ENCODE assay signal across 26 cellular contexts in the genomic region with DNA sequence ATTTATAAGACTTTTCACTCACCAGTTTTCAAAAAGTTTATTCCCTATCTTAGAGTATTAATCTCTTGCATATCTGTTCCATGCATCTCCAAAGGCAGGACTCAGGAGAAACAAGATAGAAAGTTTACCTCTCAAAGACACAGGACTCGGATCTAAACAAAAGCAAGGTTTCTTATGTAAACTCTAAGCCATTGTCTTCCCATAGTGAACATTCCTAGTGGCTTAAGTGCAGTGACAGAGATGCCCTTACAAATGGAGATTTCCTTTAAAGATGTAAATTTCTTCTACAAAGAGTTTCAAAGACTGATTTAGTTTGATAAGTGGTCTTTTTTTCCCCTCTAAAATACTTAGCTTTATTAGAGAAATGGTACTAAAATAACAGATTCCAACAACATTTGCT.
"Had no signal": no experiment of that assay in that cellular context is flagged by ENCODE, and none has a peak within 500 bp of the region (broad histone marks: within the 10 kb centered on the region; RNA-seq: fewer than 3 reads in every experiment).

No MANE protein-coding gene starts in this region.

- H3K4me3 Mint-ChIP-seq: activated naive CD8-positive, alpha-beta T cell; brain; dendritic cell treated with granulocyte-macrophage colony-stimulating factor and Interleukin-4, amounts not matched to agents 40 ng/mL and 50 ng/mL, for 4 days; natural killer cell; stimulated activated naive B cell treated with anti-CD40 and anti-IgM and Interleukin-4, amounts not matched to agents 10 μg/mL and 1 μg/mL and 100 μg/mL, for 72 hours had no signal

- H3K4me1 ChIP-seq: adrenal gland, esophagus squamous epithelium, left lung, lower lobe of right lung, stomach, thyroid gland, upper lobe of right lung had no signal

- H3K27ac Mint-ChIP-seq: activated naive CD8-positive, alpha-beta T cell; brain; dendritic cell treated with granulocyte-macrophage colony-stimulating factor and Interleukin-4, amounts not matched to agents 40 ng/mL and 50 ng/mL, for 4 days; natural killer cell; stimulated activated naive B cell treated with anti-CD40 and anti-IgM and Interleukin-4, amounts not matched to agents 10 μg/mL and 1 μg/mL and 100 μg/mL, for 72 hours had no signal

- H3K27me3 Mint-ChIP-seq: dendritic cell treated with granulocyte-macrophage colony-stimulating factor and Interleukin-4, amounts not matched to agents 40 ng/mL and 50 ng/mL, for 4 days had no signal

- H3K4me1 Mint-ChIP-seq: brain; natural killer cell; stimulated activated naive B cell treated with anti-CD40 and anti-IgM and Interleukin-4, amounts not matched to agents 10 μg/mL and 1 μg/mL and 100 μg/mL, for 72 hours had no signal

- DNase-seq: activated CD4-positive, alpha-beta T cell treated with anti-CD3 and anti-CD28 coated beads for 48 hours; activated CD4-positive, alpha-beta T cell treated with anti-CD3 and anti-CD28 coated beads, Interleukin-2, amount 50 U/mL, for 48 hours; activated CD8-positive, alpha-beta memory T cell treated with anti-CD3 and anti-CD28 coated beads for 24 hours; activated effector memory CD4-positive, alpha-beta T cell treated with Interleukin-2 at 50 U/mL for 16 hours; activated naive CD4-positive, alpha-beta T cell treated with Interleukin-2 at 50 U/mL for 16 hours; adrenal gland; aorta; caudate nucleus; esophagus squamous epithelium; left lung; lower lobe of right lung; mesenchymal stem cell; natural killer cell; posterior cingulate gyrus; right cardiac atrium; stimulated activated CD4-positive, alpha-beta T cell treated with anti-CD3 and anti-CD28 coated beads, Interleukin-15, amount 100 ng/mL, for 24 hours; stimulated activated CD4-positive, alpha-beta T cell treated with anti-CD3 and anti-CD28 coated beads, Interleukin-2, amount 100 ng/mL, for 24 hours; stimulated activated naive B cell treated with anti-CD40 and anti-IgM and Interleukin-4, amounts not matched to agents 10 μg/mL and 1 μg/mL and 100 μg/mL, for 72 hours; stomach; T-helper 1 cell; thyroid gland; upper lobe of right lung had no signal

- H3K4me3 ChIP-seq: adrenal gland, esophagus squamous epithelium, left lung, lower lobe of right lung, stomach, thyroid gland, upper lobe of right lung had no signal

- H3K27ac ChIP-seq: adrenal gland, epithelial cell of prostate, esophagus squamous epithelium, left lung, lower lobe of right lung, stomach, thyroid gland, upper lobe of right lung had no signal

- H3K27me3 ChIP-seq: adrenal gland, esophagus squamous epithelium, left lung, stomach, thyroid gland, upper lobe of right lung had no signal

- H3K9me3 ChIP-seq: adrenal gland, thyroid gland, upper lobe of right lung had no signal

- H3K36me3 Mint-ChIP-seq: brain, natural killer cell had no signal

- H3K36me3 ChIP-seq: adrenal gland, esophagus squamous epithelium, left lung, lower lobe of right lung, stomach, thyroid gland, upper lobe of right lung had no signal
